9 cellular contexts compared by ENCODE assay signal in the genomic region with DNA sequence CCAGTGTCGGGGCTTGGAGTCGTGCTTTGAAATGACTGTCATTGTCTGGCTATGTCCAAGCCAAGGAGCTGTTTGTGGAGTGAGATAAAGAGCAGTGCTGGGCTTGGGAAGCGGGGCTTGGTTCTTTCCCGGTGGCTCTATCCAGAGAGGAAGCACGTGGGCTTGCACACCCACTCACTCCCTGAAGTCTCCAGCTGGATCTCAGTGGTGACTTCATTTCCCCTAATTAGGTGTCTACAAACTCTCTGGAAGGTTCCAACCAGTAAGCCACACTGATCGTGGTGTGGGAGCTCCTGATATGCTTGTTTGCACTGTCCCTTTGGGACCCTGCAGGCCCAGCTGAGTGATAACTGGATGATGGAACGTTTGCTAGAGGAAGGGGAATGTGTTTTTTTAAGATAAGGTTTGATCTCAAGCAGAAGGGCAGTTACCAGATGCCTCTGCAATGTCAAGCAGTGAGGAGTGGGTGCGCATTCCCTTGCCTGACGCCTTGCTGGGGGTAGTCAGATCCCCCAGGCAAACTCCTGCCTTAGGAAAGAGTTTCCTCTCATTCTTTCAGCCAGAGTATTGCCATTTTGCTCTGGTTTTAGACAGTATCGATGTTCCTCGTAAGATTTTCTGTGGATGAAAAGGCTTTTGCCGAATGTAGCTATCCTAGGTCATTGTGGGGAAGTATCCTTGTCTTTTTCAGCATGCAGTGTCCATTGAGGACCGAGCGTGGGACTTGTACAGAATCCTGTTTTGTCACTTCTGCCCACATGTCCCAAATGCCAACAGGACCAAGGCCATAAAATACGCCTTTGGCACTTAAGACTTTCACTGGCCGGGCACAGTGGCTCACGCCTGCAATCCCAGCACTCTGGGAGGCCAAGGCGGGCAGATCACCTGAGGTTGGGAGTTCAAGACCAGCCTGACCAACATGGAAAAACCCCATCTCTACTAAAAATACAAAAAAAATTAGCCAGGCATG.
DNase-seq lines count a peak whose midpoint lies in the region; ATAC-seq and TF ChIP-seq lines count a peak whose summit lies in the region.
"Had no signal": no experiment of that assay in that cellular context is flagged by ENCODE, and none has a peak within 500 bp of the region (broad histone marks: within the 10 kb centered on the region; RNA-seq: fewer than 3 reads in every experiment).

No MANE protein-coding gene starts in this region.

- peak; percentile 22 for ATAC-seq in esophagus mucosa

- no peaks in the 10 kb centered on the region for H3K36me3 ChIP-seq in BE2C

- no peak overlapping the region for H3K4me3 ChIP-seq in BE2C (ENCODE audit: low read depth, low read length)

- DNase-seq in BE2C (peak; percentile 57), RPMI7951 (ENCODE audit: low read depth) (peak; percentile 85), non-pigmented ciliary epithelial cell (ENCODE audit: low read depth) (peak; percentile 99), medulla oblongata (ENCODE audit: extremely low spot score) (no peak), NK-92 (lab: John Stamatoyannopoulos, UW; ENCODE audit: unreplicated experiment) (no peak), G401 (ENCODE audit: low spot score) (no peak), NCI-H748 treated with DMSO at 0.1 percent for 48 hours (lab: John Stamatoyannopoulos, UW) (no peak)
- DNase-seq: activated naive CD4-positive, alpha-beta T cell had no signal

- no peaks in the 10 kb centered on the region for H3K9me3 ChIP-seq in BE2C

- in situ Hi-C loops in G401 (cut with HindIII; ENCODE audit: low sequenced_read_pairs) = no loop called here

- no peaks in the 10 kb centered on the region for H3K27me3 ChIP-seq in BE2C

- peaks cover 10% of the 10 kb centered on the region for H3K4me1 ChIP-seq in BE2C

- TF ChIP-seq CTCF in BE2C (IDR thresholded peaks at IDR 0.05; ENCODE audit: low read depth, low read length) = no peak

Comparison
In these comparisons a context has a peak if more than half of its experiments do, and no peak if none do; other contexts are left out.
1. DNase-seq: peak in BE2C (single experiment), RPMI7951 (single experiment) and non-pigmented ciliary epithelial cell (single experiment); none in medulla oblongata (single experiment), NK-92 (single experiment), G401 (single experiment) and NCI-H748 treated with DMSO at 0.1 percent for 48 hours (single experiment).